In the genomic region with DNA sequence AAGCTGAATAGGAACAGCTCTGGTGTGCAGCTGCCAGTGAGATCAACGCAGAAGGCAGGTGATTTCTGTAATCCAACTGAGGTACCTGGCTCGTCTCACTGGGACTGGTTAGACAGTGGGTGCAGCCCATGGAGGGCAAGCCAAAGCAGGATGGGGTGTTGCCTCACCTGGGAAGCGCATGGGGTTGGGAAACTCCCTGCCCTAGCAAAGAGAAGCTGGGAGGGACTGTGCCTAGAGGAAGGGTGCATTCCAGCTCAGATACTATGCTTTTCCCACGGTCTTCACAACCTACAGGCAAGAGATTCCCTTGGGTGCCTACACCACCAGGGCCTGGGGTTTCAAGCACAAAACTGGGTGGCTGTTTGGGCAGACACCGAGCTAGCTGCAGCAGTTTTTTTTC, we compare ENCODE assay signal across 15 cellular contexts.
DNase-seq lines count a peak whose midpoint lies in the region; ATAC-seq and TF ChIP-seq lines count a peak whose summit lies in the region.
"Had no signal": no experiment of that assay in that cellular context is flagged by ENCODE, and none has a peak within 500 bp of the region (broad histone marks: within the 10 kb centered on the region; RNA-seq: fewer than 3 reads in every experiment).

No MANE protein-coding gene starts in this region.

- H3K27ac Mint-ChIP-seq in H9, result no peak overlapping the region; a peak in 2 of 7 replicates
- no peak overlapping the region for H3K27ac Mint-ChIP-seq in WTC11

- no peak overlapping the region for H2BK15ac ChIP-seq in H9 (ENCODE audit: low read depth, low read length)

- H3K4me3 Mint-ChIP-seq in H9 (no peak overlapping the region), WTC11 (no peak overlapping the region)

- no peak overlapping the region for H4K8ac ChIP-seq in H9 (replicated peaks; ENCODE audit: insufficient read length, low read depth, low read length)

- H3K9me3 Mint-ChIP-seq in H9, result no peaks in the 10 kb centered on the region
- no peaks in the 10 kb centered on the region for H3K9me3 Mint-ChIP-seq in WTC11

- H3K56ac ChIP-seq in H9 (ENCODE audit: insufficient read length, low read depth, low read length), result no peak overlapping the region

- H2BK120ac ChIP-seq in H9 (ENCODE audit: low read depth, low read length, poor library complexity, severe bottlenecking), result no peak overlapping the region

- H3K79me1 ChIP-seq in H9 (ENCODE audit: insufficient read depth, low read depth, low read length, poor library complexity, severe bottlenecking), result no peaks in the 10 kb centered on the region

- H3K36me3 Mint-ChIP-seq in H9 (ENCODE audit: insufficient read depth in 1 of 3, low read depth in 3 of 3), result no peaks in the 10 kb centered on the region
- no peaks in the 10 kb centered on the region for H3K36me3 Mint-ChIP-seq in WTC11

- H2AK5ac ChIP-seq in H9 (ENCODE audit: insufficient read length, low read length), result no peak overlapping the region

- H3K18ac ChIP-seq in H9 (ENCODE audit: insufficient read length, low read depth, low read length), result no peak overlapping the region

- no peak overlapping the region for H3K4me2 ChIP-seq in H9 (ENCODE audit: insufficient read depth, insufficient read length, low read length)

- H3K27me3 ChIP-seq in H9 (ENCODE audit: insufficient read depth, low read length) (no peaks in the 10 kb centered on the region), foreskin keratinocyte (no peaks in the 10 kb centered on the region), upper lobe of right lung (no peaks in the 10 kb centered on the region)
- H3K27me3 ChIP-seq: SJSA1 had no signal

- H3K4ac ChIP-seq in H9 (ENCODE audit: low read depth, low read length), result no peak overlapping the region

- no peaks in the 10 kb centered on the region for H3K23me2 ChIP-seq in H9 (ENCODE audit: insufficient read length, low read depth, low read length, poor library complexity, severe bottlenecking)

- H4K5ac ChIP-seq in H9 (ENCODE audit: insufficient read length, low read depth, low read length), result peak overlapping the region; percentile 53

- DNase-seq in H9 (no peak), WTC11 (ENCODE audit: low spot score) (no peak), foreskin keratinocyte (peak; percentile 90 to 91), upper lobe of right lung (peak; percentile 58), NCI-H2196 (lab: John Stamatoyannopoulos, UW; ENCODE audit: unreplicated experiment) (no peak)
- DNase-seq in stimulated activated CD8-positive, alpha-beta memory T cell treated with anti-CD3 and anti-CD28 coated beads, Interleukin-4, amount 100 ng/mL, for 48 hours, result no peak
- DNase-seq: HCEC 1CT, NCI-H1417 treated with DMSO at 0.1 percent for 48 hours, NCI-H1930, NCI-H2171, NCI-H446 treated with DMSO at 0.1 percent for 48 hours, NCI-H748 treated with DMSO at 0.1 percent for 48 hours had no signal

- H3K27ac ChIP-seq in H9 (ENCODE audit: insufficient read length, low read depth, low read length) (no peak overlapping the region), foreskin keratinocyte (peak overlapping the region; percentile 95), upper lobe of right lung (no peak overlapping the region)
- H3K27ac ChIP-seq: C4-2B, SJSA1 had no signal

- no peak overlapping the region for H2AFZ ChIP-seq in H9 (ENCODE audit: low read length)

- H3K4me3 ChIP-seq in upper lobe of right lung, result no peak overlapping the region
- H3K4me3 ChIP-seq: SJSA1 had no signal

- H3K27me3 Mint-ChIP-seq in H9 (ENCODE audit: low read depth), result no peaks in the 10 kb centered on the region
- no peaks in the 10 kb centered on the region for H3K27me3 Mint-ChIP-seq in WTC11 (ENCODE audit: low read depth)

- intact Hi-C loops in upper lobe of right lung (cut with DNase I), result no loop called here

- TF ChIP-seq CTCF in H9 (conservative IDR thresholded peaks at IDR 0.05), result no peak
- TF ChIP-seq CTCF in WTC11 (IDR thresholded peaks at IDR 0.05), result no peak
- TF ChIP-seq CTCF in foreskin keratinocyte (conservative IDR thresholded peaks at IDR 0.05), result no peak
- no peak for TF ChIP-seq CTCF in upper lobe of right lung (IDR thresholded peaks at IDR 0.05)

- ATAC-seq in WTC11, result peak; percentile 32; the same call in 1 of the 2 replicates
- ATAC-seq in foreskin keratinocyte, result peak; percentile 98
- peak; percentile 67 for ATAC-seq in upper lobe of right lung
- ATAC-seq in GM18498 (IDR thresholded peaks at IDR 0.05; ENCODE audit: unreplicated experiment), result no peak

- no peaks in the 10 kb centered on the region for H3K36me3 ChIP-seq in upper lobe of right lung
- H3K36me3 ChIP-seq: SJSA1 had no signal

- H3K9me3 ChIP-seq in H9 (ENCODE audit: control insufficient read depth, low read depth, low read length) (no peaks in the 10 kb centered on the region), upper lobe of right lung (no peaks in the 10 kb centered on the region)
- H3K9me3 ChIP-seq: SJSA1 had no signal

- H4K20me1 ChIP-seq in H9 (ENCODE audit: control insufficient read depth, insufficient read depth, insufficient read length), result no peaks in the 10 kb centered on the region

- no peak overlapping the region for H3T11ph ChIP-seq in H9 (ENCODE audit: low read length)

- H2BK12ac ChIP-seq in H9 (ENCODE audit: insufficient read length, low read depth, low read length), result no peak overlapping the region

- peak overlapping the region; percentile 65; the same call in 1 of the 2 replicates for H3K14ac ChIP-seq in H9 (ENCODE audit: insufficient read depth, low read length)

- H3K4me1 Mint-ChIP-seq in H9 (peaks cover 0 to 10% of the 10 kb centered on the region in 2 experiments; a peak in 2 of 4 replicates), WTC11 (peaks cover 8% of the 10 kb centered on the region)

- H2BK20ac ChIP-seq in H9 (ENCODE audit: low read depth, low read length, poor library complexity, severe bottlenecking), result no peak overlapping the region

- CTCF ChIA-PET in WTC11 (lab: Charles Lee), result interaction anchor here (0.7 to 1.4 kb wide), 5 partner anchors 11 to 224 kb away, joined by 3 to 6 read pairs (median 4); no protein-coding TSS in a partner anchor

- H3K79me2 ChIP-seq in H9 (ENCODE audit: insufficient read depth, low read length), result no peaks in the 10 kb centered on the region

- no CpG with 5 or more reads among the region's 5 CpGs for WGBS in H9 (ENCODE audit: extremely low coverage, insufficient read length, low lambda C conversion rate)

- POLR2A ChIA-PET in WTC11 (lab: Charles Lee), result no interaction called here

- H2BK5ac ChIP-seq in H9 (ENCODE audit: insufficient read length, low read length), result no peak overlapping the region

- no peak overlapping the region for H3K23ac ChIP-seq in H9 (ENCODE audit: insufficient read length, low read depth, low read length)

- H3K4me1 ChIP-seq in H9 (ENCODE audit: insufficient read depth, low read length) (no peaks in the 10 kb centered on the region), foreskin keratinocyte (peaks cover 10% of the 10 kb centered on the region), upper lobe of right lung (peaks cover 7% of the 10 kb centered on the region)

- H3K9ac ChIP-seq in H9 (ENCODE audit: extremely low read depth, insufficient read length, low read length), result no peak overlapping the region

- H4K91ac ChIP-seq in H9 (ENCODE audit: insufficient read length, low read depth, low read length), result no peak overlapping the region

TF ChIP-seq in WTC11, 78 proteins besides CTCF, POLR2A, EP300 and RAD21 (continues in another document):
- no peak for TF ChIP-seq ZNF121 (CRISPR knock-in tag; IDR thresholded peaks at IDR 0.05)
- no peak for TF ChIP-seq SMAD3 (CRISPR knock-in tag; IDR thresholded peaks at IDR 0.05; ENCODE audit: borderline replicate concordance)
- TF ChIP-seq, protein P1, sequence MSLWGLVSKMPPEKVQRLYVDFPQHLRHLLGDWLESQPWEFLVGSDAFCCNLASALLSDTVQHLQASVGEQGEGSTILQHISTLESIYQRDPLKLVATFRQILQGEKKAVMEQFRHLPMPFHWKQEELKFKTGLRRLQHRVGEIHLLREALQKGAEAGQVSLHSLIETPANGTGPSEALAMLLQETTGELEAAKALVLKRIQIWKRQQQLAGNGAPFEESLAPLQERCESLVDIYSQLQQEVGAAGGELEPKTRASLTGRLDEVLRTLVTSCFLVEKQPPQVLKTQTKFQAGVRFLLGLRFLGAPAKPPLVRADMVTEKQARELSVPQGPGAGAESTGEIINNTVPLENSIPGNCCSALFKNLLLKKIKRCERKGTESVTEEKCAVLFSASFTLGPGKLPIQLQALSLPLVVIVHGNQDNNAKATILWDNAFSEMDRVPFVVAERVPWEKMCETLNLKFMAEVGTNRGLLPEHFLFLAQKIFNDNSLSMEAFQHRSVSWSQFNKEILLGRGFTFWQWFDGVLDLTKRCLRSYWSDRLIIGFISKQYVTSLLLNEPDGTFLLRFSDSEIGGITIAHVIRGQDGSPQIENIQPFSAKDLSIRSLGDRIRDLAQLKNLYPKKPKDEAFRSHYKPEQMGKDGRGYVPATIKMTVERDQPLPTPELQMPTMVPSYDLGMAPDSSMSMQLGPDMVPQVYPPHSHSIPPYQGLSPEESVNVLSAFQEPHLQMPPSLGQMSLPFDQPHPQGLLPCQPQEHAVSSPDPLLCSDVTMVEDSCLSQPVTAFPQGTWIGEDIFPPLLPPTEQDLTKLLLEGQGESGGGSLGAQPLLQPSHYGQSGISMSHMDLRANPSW (CRISPR knock-in tag; conservative IDR thresholded peaks at IDR 0.05; ENCODE audit: low read depth), result no peak
- TF ChIP-seq, protein P2, sequence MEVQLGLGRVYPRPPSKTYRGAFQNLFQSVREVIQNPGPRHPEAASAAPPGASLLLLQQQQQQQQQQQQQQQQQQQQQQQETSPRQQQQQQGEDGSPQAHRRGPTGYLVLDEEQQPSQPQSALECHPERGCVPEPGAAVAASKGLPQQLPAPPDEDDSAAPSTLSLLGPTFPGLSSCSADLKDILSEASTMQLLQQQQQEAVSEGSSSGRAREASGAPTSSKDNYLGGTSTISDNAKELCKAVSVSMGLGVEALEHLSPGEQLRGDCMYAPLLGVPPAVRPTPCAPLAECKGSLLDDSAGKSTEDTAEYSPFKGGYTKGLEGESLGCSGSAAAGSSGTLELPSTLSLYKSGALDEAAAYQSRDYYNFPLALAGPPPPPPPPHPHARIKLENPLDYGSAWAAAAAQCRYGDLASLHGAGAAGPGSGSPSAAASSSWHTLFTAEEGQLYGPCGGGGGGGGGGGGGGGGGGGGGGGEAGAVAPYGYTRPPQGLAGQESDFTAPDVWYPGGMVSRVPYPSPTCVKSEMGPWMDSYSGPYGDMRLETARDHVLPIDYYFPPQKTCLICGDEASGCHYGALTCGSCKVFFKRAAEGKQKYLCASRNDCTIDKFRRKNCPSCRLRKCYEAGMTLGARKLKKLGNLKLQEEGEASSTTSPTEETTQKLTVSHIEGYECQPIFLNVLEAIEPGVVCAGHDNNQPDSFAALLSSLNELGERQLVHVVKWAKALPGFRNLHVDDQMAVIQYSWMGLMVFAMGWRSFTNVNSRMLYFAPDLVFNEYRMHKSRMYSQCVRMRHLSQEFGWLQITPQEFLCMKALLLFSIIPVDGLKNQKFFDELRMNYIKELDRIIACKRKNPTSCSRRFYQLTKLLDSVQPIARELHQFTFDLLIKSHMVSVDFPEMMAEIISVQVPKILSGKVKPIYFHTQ (CRISPR knock-in tag; IDR thresholded peaks at IDR 0.05), result no peak
- no peak for TF ChIP-seq TEAD4 (CRISPR knock-in tag; IDR thresholded peaks at IDR 0.05)

Comparison
In these comparisons a context has a peak if more than half of its experiments do, and no peak if none do; other contexts are left out.
1. DNase-seq: peak in foreskin keratinocyte (2 of 2) and upper lobe of right lung (single experiment); none in H9 (single experiment), WTC11 (single experiment), stimulated activated CD8-positive, alpha-beta memory T cell treated with anti-CD3 and anti-CD28 coated beads, Interleukin-4, amount 100 ng/mL, for 48 hours (single experiment) and NCI-H2196 (single experiment).